In the genomic region with DNA sequence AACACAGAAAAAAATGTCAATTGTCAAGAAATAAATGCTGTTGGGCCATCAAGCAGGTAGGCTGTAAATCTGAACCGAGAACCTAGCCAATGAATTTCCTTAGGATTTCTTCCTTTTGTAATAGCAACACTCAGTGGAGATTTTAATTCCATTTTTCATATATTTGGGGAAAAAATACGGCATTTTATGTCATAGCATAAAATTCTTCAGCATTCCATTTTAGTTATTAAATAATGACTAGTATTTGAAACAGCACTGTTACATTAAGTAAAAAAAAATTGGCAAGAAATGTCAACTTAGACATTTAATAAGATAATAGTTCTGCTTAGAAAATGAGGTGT, we compare ENCODE assay signal across 10 cellular contexts. TPM values are rescaled to one million over a fixed set of nuclear protein-coding genes. Genes with fewer than 3 reads are reported as not detected.
DNase-seq lines count a peak whose midpoint lies in the region; ATAC-seq and TF ChIP-seq lines count a peak whose summit lies in the region.
"Had no signal": no experiment of that assay in that cellular context is flagged by ENCODE, and none has a peak within 500 bp of the region (broad histone marks: within the 10 kb centered on the region; RNA-seq: fewer than 3 reads in every experiment).

No MANE protein-coding gene starts in this region.

- no peak for TF ChIP-seq POLR2A in thyroid gland (IDR thresholded peaks at IDR 0.05)

- H2AFZ ChIP-seq in hepatocyte: no peak overlapping the region

- peak overlapping the region; percentile 85 for H3K27ac ChIP-seq in hepatocyte
- peak overlapping the region; percentile 4 to 69 (median 66) for H3K27ac ChIP-seq in thyroid gland

- DNase-seq in activated T-cell treated with anti-CD3 and anti-CD28 coated beads, Interleukin-2, amount 50 U/mL, for 24 hours: no peak
- DNase-seq in activated T-cell treated with anti-CD3 and anti-CD28 coated beads, Interleukin-2, amount 50 U/mL, for 48 hours: no peak
- DNase-seq in hepatocyte (ENCODE audit: low spot score): no peak
- DNase-seq in thyroid gland: no peak
- no peak for DNase-seq in HAP-1 (ENCODE audit: low spot score in 2 of 2)
- DNase-seq in NCI-H2107 (lab: John Stamatoyannopoulos, UW): no peak
- DNase-seq: occipital lobe had no signal

- peak overlapping the region; percentile 92 for H3K27ac Mint-ChIP-seq in activated T-cell treated with anti-CD3 and anti-CD28 coated beads, Interleukin-2, amount 50 U/mL, for 24 hours
- H3K27ac Mint-ChIP-seq in activated T-helper 17 cell treated with anti-CD3 and anti-CD28 coated beads, Interleukin-2, amount 50 U/mL, for 72 hours: peak overlapping the region; percentile 100

- ATAC-seq in activated T-helper 17 cell treated with anti-CD3 and anti-CD28 coated beads, Interleukin-2, amount 50 U/mL, for 72 hours (replicated peaks): no peak
- ATAC-seq in GM21360 (IDR thresholded peaks at IDR 0.05; ENCODE audit: unreplicated experiment): no peak

- peaks cover 2% of the 10 kb centered on the region for H3K36me3 Mint-ChIP-seq in activated T-cell treated with anti-CD3 and anti-CD28 coated beads, Interleukin-2, amount 50 U/mL, for 24 hours (ENCODE audit: low read depth)
- peaks cover 17% of the 10 kb centered on the region for H3K36me3 Mint-ChIP-seq in activated T-helper 17 cell treated with anti-CD3 and anti-CD28 coated beads, Interleukin-2, amount 50 U/mL, for 72 hours (ENCODE audit: low read depth)

- H3K27me3 ChIP-seq in hepatocyte: no peaks in the 10 kb centered on the region
- no peaks in the 10 kb centered on the region for H3K27me3 ChIP-seq in thyroid gland
- H3K27me3 ChIP-seq in HAP-1 (ENCODE audit: low read depth): no peaks in the 10 kb centered on the region

- H3K9me3 Mint-ChIP-seq in activated T-cell treated with anti-CD3 and anti-CD28 coated beads, Interleukin-2, amount 50 U/mL, for 24 hours: no peaks in the 10 kb centered on the region
- H3K9me3 Mint-ChIP-seq in activated T-helper 17 cell treated with anti-CD3 and anti-CD28 coated beads, Interleukin-2, amount 50 U/mL, for 72 hours: no peaks in the 10 kb centered on the region

- H3K36me3 ChIP-seq in hepatocyte (replicated peaks; ENCODE audit: insufficient read depth, low read depth): no peaks in the 10 kb centered on the region
- no peaks in the 10 kb centered on the region for H3K36me3 ChIP-seq in thyroid gland
- H3K36me3 ChIP-seq in HAP-1 (replicated peaks): no peaks in the 10 kb centered on the region

- H3K4me1 ChIP-seq in hepatocyte (ENCODE audit: insufficient read depth) (peaks cover 10% of the 10 kb centered on the region), thyroid gland (peaks cover 19 to 24% of the 10 kb centered on the region in 2 donors), HAP-1 (peaks cover 12% of the 10 kb centered on the region)

- H3K4me2 ChIP-seq in hepatocyte: no peak overlapping the region

- intact Hi-C loops in thyroid gland (cut with DNase I): no loop called here

- no peaks in the 10 kb centered on the region for H3K9me2 ChIP-seq in hepatocyte (replicated peaks; ENCODE audit: insufficient read depth)

- H3K4me3 Mint-ChIP-seq in activated T-cell treated with anti-CD3 and anti-CD28 coated beads, Interleukin-2, amount 50 U/mL, for 24 hours: no peak overlapping the region
- H3K4me3 Mint-ChIP-seq in activated T-helper 17 cell treated with anti-CD3 and anti-CD28 coated beads, Interleukin-2, amount 50 U/mL, for 72 hours: peak overlapping the region; percentile 74

- H4K20me1 ChIP-seq in hepatocyte (ENCODE audit: insufficient read depth, poor library complexity, severe bottlenecking): no peaks in the 10 kb centered on the region

- H3K27me3 Mint-ChIP-seq in activated T-cell treated with anti-CD3 and anti-CD28 coated beads, Interleukin-2, amount 50 U/mL, for 24 hours: no peaks in the 10 kb centered on the region
- H3K27me3 Mint-ChIP-seq in activated T-helper 17 cell treated with anti-CD3 and anti-CD28 coated beads, Interleukin-2, amount 50 U/mL, for 72 hours: no peaks in the 10 kb centered on the region

- 90% methylated on average over 2 of the region's 2 CpGs for WGBS in hepatocyte (ENCODE audit: low lambda C conversion rate, missing lambda C conversion rate)
- 92 to 94% methylated on average over 2 of the region's 2 CpGs for WGBS in thyroid gland, 2 donors

- no peak overlapping the region for H3K4me3 ChIP-seq in hepatocyte
- no peak overlapping the region for H3K4me3 ChIP-seq in thyroid gland (replicated peaks in 1 of 3)
- H3K4me3 ChIP-seq in HAP-1: no peak overlapping the region

- in situ Hi-C loops in HAP-1 (cut with MboI; ENCODE audit: low sequenced_read_pairs): no loop called here

- H3K9me3 ChIP-seq in hepatocyte (ENCODE audit: low read depth) (no peaks in the 10 kb centered on the region), thyroid gland (no peaks in the 10 kb centered on the region), HAP-1 (no peaks in the 10 kb centered on the region)

- H3K4me1 Mint-ChIP-seq in activated T-cell treated with anti-CD3 and anti-CD28 coated beads, Interleukin-2, amount 50 U/mL, for 24 hours (ENCODE audit: low read depth): peaks cover 50% of the 10 kb centered on the region
- peaks cover 18% of the 10 kb centered on the region for H3K4me1 Mint-ChIP-seq in activated T-helper 17 cell treated with anti-CD3 and anti-CD28 coated beads, Interleukin-2, amount 50 U/mL, for 72 hours

- no peaks in the 10 kb centered on the region for H3K79me2 ChIP-seq in hepatocyte

- TF ChIP-seq CTCF in hepatocyte (IDR thresholded peaks at IDR 0.05; ENCODE audit: poor library complexity) (no peak), thyroid gland (IDR thresholded peaks at IDR 0.05) (no peak)

RNA-seq across cellular contexts. Expression of a gene that starts 12.3 kb away (rescaled TPM):
- total RNA-seq in activated T-helper 17 cell treated with anti-CD3 and anti-CD28 coated beads, Interleukin-2, amount 50 U/mL, for 72 hours: 1,000 to 10,000 TPM; 1,131 to 1,699 TPM
- 833 and 1,051 TPM in 2 replicates for total RNA-seq in hepatocyte
- polyA plus RNA-seq in hepatocyte: 302 and 335 TPM in 2 replicates
- total RNA-seq in thyroid gland: 1,000 to 10,000 TPM; 2,201 to 4,711 (median 2,567) TPM
- total RNA-seq: HT-29 had no signal

RNA-seq across cellular contexts. Expression of a gene that starts 14.3 kb away (rescaled TPM):
- 1 to 10 TPM; 3.3 to 6.7 TPM for total RNA-seq in activated T-helper 17 cell treated with anti-CD3 and anti-CD28 coated beads, Interleukin-2, amount 50 U/mL, for 72 hours
- total RNA-seq in hepatocyte (4.2 and 5.4 TPM in 2 replicates), thyroid gland (10 to 100 TPM; 29.4 to 39.7 (median 31.7) TPM)
- 3.5 and 5.9 TPM in 2 replicates for polyA plus RNA-seq in hepatocyte
